In the genomic region with DNA sequence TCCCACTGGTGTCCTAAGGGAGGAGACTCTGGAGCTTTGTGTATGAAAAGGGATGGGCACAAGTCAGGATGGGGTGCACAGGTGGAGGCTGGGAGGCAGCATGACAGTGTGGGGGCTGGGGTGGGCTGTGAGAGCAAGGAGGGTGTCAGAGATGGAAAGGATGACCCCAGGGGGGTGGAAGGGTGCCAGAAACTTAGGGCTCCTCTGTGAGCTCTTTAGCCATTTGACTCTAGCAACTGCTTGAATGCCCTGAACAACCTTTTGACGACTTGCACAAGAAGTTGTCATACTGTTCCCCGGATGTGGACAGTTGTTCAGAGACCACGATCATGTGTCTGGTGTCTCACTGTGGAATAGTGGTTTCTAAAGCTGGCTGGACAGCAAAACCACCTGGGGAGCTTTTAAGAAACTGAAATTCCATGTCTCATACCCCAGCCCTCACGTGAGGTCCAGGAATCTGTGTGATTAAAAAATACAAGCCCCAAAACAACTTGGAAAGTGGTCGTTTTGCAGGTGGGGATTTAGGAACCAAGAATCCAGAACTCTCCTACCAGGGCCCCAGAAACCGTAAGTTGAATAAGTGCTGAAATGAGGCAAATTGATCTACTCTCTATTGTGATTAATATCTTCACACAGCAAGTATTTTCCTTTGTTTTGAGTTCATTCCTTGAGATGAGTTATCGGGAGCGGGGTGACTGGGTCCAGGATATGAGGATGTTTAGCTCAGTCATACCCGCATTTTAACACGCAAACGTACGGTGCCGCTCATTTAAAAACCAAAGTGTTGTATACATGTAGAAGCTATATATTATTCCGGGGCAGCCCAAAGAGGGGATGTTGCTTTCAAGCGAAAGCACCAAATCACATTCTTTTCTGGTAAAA, we compare ENCODE assay signal across 8 cellular contexts. TPM values are rescaled to one million over a fixed set of nuclear protein-coding genes. Genes with fewer than 3 reads are reported as not detected.
A peak's percentile ranks its signal among the peaks of the same experiment; 100 is the strongest.
DNase-seq lines count a peak whose midpoint lies in the region; ATAC-seq lines count a peak whose summit lies in the region.

No MANE protein-coding gene starts in this region.

- WGBS in right cardiac atrium: 76% methylated on average over 15 of the region's 15 CpGs

- no peak overlapping the region for H3K4me3 ChIP-seq in right cardiac atrium (ENCODE audit: low read length)

- H3K9me3 ChIP-seq in right cardiac atrium (ENCODE audit: control insufficient read depth, low read length): no peaks in the 10 kb centered on the region

- ATAC-seq in left cardiac atrium (peak; percentile 38 to 44), right cardiac atrium (no peak), HG03159 (IDR thresholded peaks at IDR 0.05; ENCODE audit: unreplicated experiment) (peak; percentile 57)

- DNase-seq in left cardiac atrium (no peak), right cardiac atrium (no peak), T-helper 2 cell (peak in 3 of 5 experiments; percentile 32 to 96 (median 68)), caudate nucleus (lab: John Stamatoyannopoulos, UW) (peak in 2 of 61 donors; percentile 3 to 4), NCI-H2029 treated with DMSO at 0.1 percent for 48 hours (lab: John Stamatoyannopoulos, UW) (no peak), NCI-H345 treated with DMSO at 0.1 percent for 48 hours (lab: John Stamatoyannopoulos, UW; ENCODE audit: unreplicated experiment) (no peak)
- peak in 2 of 3 experiments; percentile 54 to 70 for DNase-seq in stimulated activated CD4-positive, alpha-beta T cell treated with anti-CD3 and anti-CD28 coated beads, TNF-alpha, amount 100 ng/mL, for 24 hours (ENCODE audit: low read depth in 3 of 3)

- no peaks in the 10 kb centered on the region for H3K4me1 ChIP-seq in right cardiac atrium (ENCODE audit: control insufficient read depth, insufficient read depth, low read length)

- H3K27ac ChIP-seq in right cardiac atrium (ENCODE audit: low read length) (no peak overlapping the region), caudate nucleus (ENCODE audit: low read depth, low read length) (peak overlapping the region; percentile 58)

- intact Hi-C loops in left cardiac atrium (cut with DNase I): no loop called here
- intact Hi-C loops in right cardiac atrium (cut with DNase I): no loop called here

- H3K27me3 ChIP-seq in right cardiac atrium (ENCODE audit: control insufficient read depth, insufficient read depth): no peaks in the 10 kb centered on the region

RNA-seq across cellular contexts. Expression of gene RHOH, which starts 3.4 kb away (rescaled TPM):
- total RNA-seq in left cardiac atrium (1 to 10 TPM in 1 of 2 donors, under 1 TPM in 1; 0.68 to 1.8 TPM), right cardiac atrium (1 to 10 TPM in 1 of 4 donors, under 1 TPM in 3; 0.29 to 1.0 (median 0.47) TPM)
- polyA plus RNA-seq in right cardiac atrium: 0.07 TPM

Comparison
In these comparisons a context has a peak if more than half of its experiments do, and no peak if none do; other contexts are left out.
1. ATAC-seq: peak in left cardiac atrium (2 of 2) and HG03159 (single experiment); none in right cardiac atrium (0 of 2).
2. DNase-seq: peak in T-helper 2 cell (3 of 5) and stimulated activated CD4-positive, alpha-beta T cell treated with anti-CD3 and anti-CD28 coated beads, TNF-alpha, amount 100 ng/mL, for 24 hours (2 of 3); none in left cardiac atrium (single experiment), right cardiac atrium (0 of 3), NCI-H2029 treated with DMSO at 0.1 percent for 48 hours (single experiment) and NCI-H345 treated with DMSO at 0.1 percent for 48 hours (single experiment).